In the genomic region with DNA sequence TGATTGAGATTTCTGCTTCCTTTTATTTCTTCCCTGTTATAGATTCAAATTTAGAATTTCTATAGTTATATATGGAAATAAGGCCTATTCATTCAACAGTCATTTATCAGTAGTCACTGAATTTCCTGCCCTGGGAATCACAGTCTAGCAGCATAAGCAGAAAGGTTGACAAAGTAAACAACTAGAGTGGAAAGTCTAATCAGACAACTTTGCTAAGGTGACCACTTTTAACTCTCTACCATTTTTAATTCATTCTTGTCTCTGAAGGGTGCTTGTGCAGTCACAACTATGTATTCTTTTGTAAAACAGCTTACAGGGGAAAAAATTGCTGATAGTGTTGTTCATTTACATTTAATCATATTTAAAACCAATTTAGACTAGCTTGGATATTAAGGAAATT, we compare ENCODE assay signal across 17 cellular contexts.
"Had no signal": no experiment of that assay in that cellular context is flagged by ENCODE, and none has a peak within 500 bp of the region (broad histone marks: within the 10 kb centered on the region; RNA-seq: fewer than 3 reads in every experiment).

No MANE protein-coding gene starts in this region.

- H3K27ac Mint-ChIP-seq: immature natural killer cell; naive thymus-derived CD4-positive, alpha-beta T cell; WTC11 had no signal

- H3K4me1 Mint-ChIP-seq: immature natural killer cell; naive thymus-derived CD4-positive, alpha-beta T cell had no signal

- H3K36me3 Mint-ChIP-seq: immature natural killer cell; naive thymus-derived CD4-positive, alpha-beta T cell; WTC11 had no signal

- H3K4me3 ChIP-seq: cardiac muscle cell, lung, mucosa of descending colon, right atrium auricular region, tibial artery had no signal

- H3K4me3 Mint-ChIP-seq: immature natural killer cell; naive thymus-derived CD4-positive, alpha-beta T cell; WTC11 had no signal

- DNase-seq: activated CD4-positive, alpha-beta T cell treated with anti-CD3 and anti-CD28 coated beads for 4 hours; activated naive CD4-positive, alpha-beta T cell; activated T-cell treated with anti-CD3 and anti-CD28 coated beads for 4 hours; aorta; foreskin melanocyte; immature natural killer cell; left cardiac atrium; mucosa of descending colon; naive thymus-derived CD4-positive, alpha-beta T cell; posterior cingulate gyrus; stimulated activated CD4-positive, alpha-beta T cell treated with anti-CD3 and anti-CD28 coated beads, Interleukin-4, amount 100 ng/mL, for 24 hours; stimulated activated naive CD4-positive, alpha-beta T cell; tibial artery had no signal

- H3K27me3 Mint-ChIP-seq: naive thymus-derived CD4-positive, alpha-beta T cell had no signal

- H3K36me3 ChIP-seq: cardiac muscle cell, right atrium auricular region, tibial artery had no signal

- H3K4me1 ChIP-seq: right atrium auricular region, tibial artery had no signal

- H3K9me3 ChIP-seq: mucosa of descending colon, right atrium auricular region, tibial artery had no signal

- H3K27me3 ChIP-seq: cardiac muscle cell, right atrium auricular region, tibial artery had no signal

- H3K27ac ChIP-seq: cardiac muscle cell, right atrium auricular region, tibial artery had no signal

- ATAC-seq: mucosa of descending colon; naive thymus-derived CD4-positive, alpha-beta T cell; WTC11 had no signal

- H3K9me3 Mint-ChIP-seq: WTC11 had no signal
